ENCODE assay signal across 12 cellular contexts in genomic region chr20:35457539-35457938, GRCh38. TPM values are rescaled to one million over a fixed set of nuclear protein-coding genes. Genes with fewer than 3 reads are reported as not detected.
DNase-seq lines count a peak whose midpoint lies in the region; ATAC-seq and TF ChIP-seq lines count a peak whose summit lies in the region.
"Not testable (repeated sequence)": the region's sequence is repeated elsewhere in the genome, so short reads cannot be mapped to it uniquely, and the experiment has no call there.
"Had no signal": no experiment of that assay in that cellular context is flagged by ENCODE, and none has a peak within 500 bp of the region (broad histone marks: within the 10 kb centered on the region; RNA-seq: fewer than 3 reads in every experiment).

No MANE protein-coding gene starts in this region.

- peaks cover 31% of the 10 kb centered on the region for H3K4me1 Mint-ChIP-seq in activated naive CD8-positive, alpha-beta T cell treated with anti-CD3 and anti-CD28 coated beads, Interleukin-2, amount 50 U/mL, for 24 hours
- peaks cover 73% of the 10 kb centered on the region for H3K4me1 Mint-ChIP-seq in brain
- H3K4me1 Mint-ChIP-seq in type B pancreatic cell (ENCODE audit: unreplicated experiment), result peaks cover 19% of the 10 kb centered on the region

- not testable (repeated sequence) for TF ChIP-seq CTCF in HEK293 (tag by site-specific recombination; IDR thresholded peaks at IDR 0.05); brain (conservative IDR thresholded peaks at IDR 0.05); neural cell (IDR thresholded peaks at IDR 0.05; ENCODE audit: poor library complexity, severe bottlenecking); type B pancreatic cell (conservative IDR thresholded peaks at IDR 0.05)

- ATAC-seq in activated naive CD8-positive, alpha-beta T cell treated with anti-CD3 and anti-CD28 coated beads, Interleukin-2, amount 50 U/mL, for 24 hours, result not testable (repeated sequence)

- H3K27ac Mint-ChIP-seq in activated naive CD8-positive, alpha-beta T cell treated with anti-CD3 and anti-CD28 coated beads, Interleukin-2, amount 50 U/mL, for 24 hours, result peak overlapping the region; percentile 61
- peak overlapping the region in 3 of 5 experiments; percentile 10 to 27 (median 13) for H3K27ac Mint-ChIP-seq in brain
- H3K27ac Mint-ChIP-seq in type B pancreatic cell, result not testable (repeated sequence)

- H3K27me3 Mint-ChIP-seq in activated naive CD8-positive, alpha-beta T cell treated with anti-CD3 and anti-CD28 coated beads, Interleukin-2, amount 50 U/mL, for 24 hours; type B pancreatic cell: not testable (repeated sequence)
- H3K27me3 Mint-ChIP-seq in brain, result peaks cover 11% of the 10 kb centered on the region

- not testable (repeated sequence) for H2AFZ ChIP-seq in neural cell (ENCODE audit: low read depth, low read length)

- H4K20me1 ChIP-seq in BLaER1, result peaks cover 15% of the 10 kb centered on the region
- not testable (repeated sequence) for H4K20me1 ChIP-seq in neural cell (ENCODE audit: insufficient read depth)

- H3F3A ChIP-seq in neural cell (ENCODE audit: insufficient read depth, low read length, poor library complexity, severe bottlenecking), result not testable (repeated sequence)

- H3K9me3 Mint-ChIP-seq in activated naive CD8-positive, alpha-beta T cell treated with anti-CD3 and anti-CD28 coated beads, Interleukin-2, amount 50 U/mL, for 24 hours; brain; type B pancreatic cell: not testable (repeated sequence)

- not testable (repeated sequence) for H3K4me3 Mint-ChIP-seq in activated naive CD8-positive, alpha-beta T cell treated with anti-CD3 and anti-CD28 coated beads, Interleukin-2, amount 50 U/mL, for 24 hours
- peak overlapping the region; percentile 20 to 98 (median 76) for H3K4me3 Mint-ChIP-seq in brain
- peak overlapping the region; percentile 8 for H3K4me3 Mint-ChIP-seq in type B pancreatic cell

- not testable (repeated sequence) for H3K9me2 ChIP-seq in neural cell (ENCODE audit: insufficient read depth, low read length)

- H3K9ac ChIP-seq in BLaER1; SK-N-MC (ENCODE audit: insufficient read length); neural cell (ENCODE audit: low read length): not testable (repeated sequence)

- CTCF ChIA-PET in HEK293 (lab: Yijun Ruan, JAX), result interaction anchor here (0.7 to 3.0 kb wide), 4 partner anchors 10 to 153 kb away, joined by 3 to 8 read pairs (median 6); no protein-coding TSS in a partner anchor

- H3K27ac ChIP-seq in BLaER1; HEK293 (ENCODE audit: extremely low read depth, low read depth, low read length); neural cell (ENCODE audit: low read length): not testable (repeated sequence)
- H3K27ac ChIP-seq in SK-N-MC, result 0 out of 2 replicates have a peak overlapping the region, but pooled peaks have one; percentile 6

- peaks cover 58% of the 10 kb centered on the region for H3K4me1 ChIP-seq in BLaER1
- not testable (repeated sequence) for H3K4me1 ChIP-seq in HEK293 (ENCODE audit: control insufficient read depth, insufficient read depth, low read length)

- TF ChIP-seq EP300 in neural cell (conservative IDR thresholded peaks at IDR 0.05; ENCODE audit: poor library complexity, severe bottlenecking), result not testable (repeated sequence)

- peaks cover 16% of the 10 kb centered on the region for H3K79me2 ChIP-seq in neural cell (replicated peaks; ENCODE audit: insufficient read depth, low read length)

- H3K4me3 ChIP-seq in BLaER1; HEK293 (ENCODE audit: low read depth, low read length); SK-N-MC: not testable (repeated sequence)
- H3K4me3 ChIP-seq in neural cell (ENCODE audit: low read length), result peak overlapping the region; percentile 13

- peak; percentile 30 for DNase-seq in NCI-H82 (lab: John Stamatoyannopoulos, UW)
- not testable (repeated sequence) for DNase-seq in SK-N-MC (ENCODE audit: low read depth, low spot score); activated naive CD8-positive, alpha-beta T cell treated with anti-CD3 and anti-CD28 coated beads, Interleukin-2, amount 50 U/mL, for 24 hours; type B pancreatic cell (ENCODE audit: extremely low spot score, unreplicated experiment)

- H3K9me3 ChIP-seq in BLaER1; HEK293 (ENCODE audit: control insufficient read depth, insufficient read depth, low read depth, low read length); SK-N-MC (ENCODE audit: low read depth, low read length); neural cell (ENCODE audit: low read length): not testable (repeated sequence)

- not testable (repeated sequence) for H3K27me3 ChIP-seq in BLaER1; neural cell (ENCODE audit: insufficient read depth, low read depth, low read length)

- TF ChIP-seq RAD21 in neural cell (conservative IDR thresholded peaks at IDR 0.05), result not testable (repeated sequence)

- peaks cover 23% of the 10 kb centered on the region for H3K36me3 ChIP-seq in BLaER1
- H3K36me3 ChIP-seq in HEK293 (ENCODE audit: control insufficient read depth in 2 of 2, insufficient read depth in 1 of 2, low read length in 2 of 2), result peaks cover 1 to 29% of the 10 kb centered on the region in 2 experiments; a peak in 2 of 3 replicates
- H3K36me3 ChIP-seq in SK-N-MC (ENCODE audit: insufficient read depth, low read length), result peaks cover 28% of the 10 kb centered on the region
- not testable (repeated sequence) for H3K36me3 ChIP-seq in neural cell (ENCODE audit: insufficient read depth, low read length)

- H3K4me2 ChIP-seq in BLaER1, result peak overlapping the region; percentile 84
- H3K4me2 ChIP-seq in neural cell (ENCODE audit: low read length), result not testable (repeated sequence)

- POLR2A ChIA-PET in HEK293 (lab: Yijun Ruan, JAX), result interaction anchor here (0.8 kb wide), 1 partner anchor 84 kb away, joined by 3 read pairs; no protein-coding TSS in a partner anchor

- not testable (repeated sequence) for H3K36me3 Mint-ChIP-seq in activated naive CD8-positive, alpha-beta T cell treated with anti-CD3 and anti-CD28 coated beads, Interleukin-2, amount 50 U/mL, for 24 hours (ENCODE audit: low read depth)
- peaks cover 35% of the 10 kb centered on the region for H3K36me3 Mint-ChIP-seq in brain
- H3K36me3 Mint-ChIP-seq in type B pancreatic cell, result peaks cover 16% of the 10 kb centered on the region

TF ChIP-seq in HEK293, 187 proteins besides CTCF, POLR2A, EP300 and RAD21:
- 0 out of 2 replicates have a peak, but pooled peaks have one; percentile 8 for TF ChIP-seq ZNF664 (tag by site-specific recombination; IDR thresholded peaks at IDR 0.05)
- peak; percentile 95 for TF ChIP-seq ZNF600 (tag by site-specific recombination; IDR thresholded peaks at IDR 0.05)
- 0 out of 2 replicates have a peak, but pooled peaks have one; percentile 31 for TF ChIP-seq ZNF335 (tag by site-specific recombination; conservative IDR thresholded peaks at IDR 0.05)
- peak; percentile 51 for TF ChIP-seq ZBTB17 (tag by site-specific recombination; IDR thresholded peaks at IDR 0.05)
- peak; percentile 57; the same call in 1 of the 2 replicates for TF ChIP-seq OSR2 (tag by site-specific recombination; IDR thresholded peaks at IDR 0.05)

RNA-seq across cellular contexts. Expression of gene CEP250, which starts 2.1 kb away (rescaled TPM):
- polyA plus RNA-seq in brain (ENCODE audit: insufficient read depth, low read depth, low replicate concordance) (49.7 TPM), neural cell (22.0 and 25.8 TPM in 2 replicates)
- 61.6 and 71.0 TPM in 2 replicates for polyA minus RNA-seq in neural cell
- 48.7 and 57.1 TPM in 2 replicates for total RNA-seq in type B pancreatic cell (ENCODE audit: low replicate concordance)

RNA-seq across cellular contexts. Expression of gene GDF5, which starts 19.5 kb away (rescaled TPM):
- polyA plus RNA-seq in brain (ENCODE audit: insufficient read depth, low read depth, low replicate concordance) (0.25 TPM), neural cell (not detected in 2 replicates)
- 0.58 TPM in 1 of 2 replicates, not detected in the other for polyA minus RNA-seq in neural cell
- total RNA-seq in type B pancreatic cell (ENCODE audit: low replicate concordance), result 1.3 TPM in 1 of 2 replicates, not detected in the other
- total RNA-seq: A673; Calu3; CD4-positive, CD25-positive, alpha-beta regulatory T cell; GM23338 had no signal
- polyA plus RNA-seq: CD4-positive, CD25-positive, alpha-beta regulatory T cell; GM23338 had no signal

RNA-seq across cellular contexts. Expression of gene UQCC1, which starts 45.8 kb away (rescaled TPM):
- polyA plus RNA-seq in brain (ENCODE audit: insufficient read depth, low read depth, low replicate concordance) (63.7 TPM), neural cell (33.2 and 33.7 TPM in 2 replicates)
- polyA minus RNA-seq in neural cell, result 39.7 and 46.8 TPM in 2 replicates
- total RNA-seq in type B pancreatic cell (ENCODE audit: low replicate concordance), result 41.3 and 62.4 TPM in 2 replicates
